23 cellular contexts compared by ENCODE assay signal in genomic region chr7:74356589-74357315, GRCh38.
DNase-seq lines count a peak whose midpoint lies in the region; ATAC-seq and TF ChIP-seq lines count a peak whose summit lies in the region.
"Had no signal": no experiment of that assay in that cellular context is flagged by ENCODE, and none has a peak within 500 bp of the region (broad histone marks: within the 10 kb centered on the region; RNA-seq: fewer than 3 reads in every experiment).

No MANE protein-coding gene starts in this region.

- ATAC-seq in GM23338 (peak; percentile 59), HG03520 (IDR thresholded peaks at IDR 0.05; ENCODE audit: unreplicated experiment) (no peak)
- ATAC-seq: activated CD8-positive, alpha-beta T cell treated with anti-CD3 and anti-CD28 coated beads for 36 hours; left lobe of liver; stimulated activated effector memory CD8-positive, alpha-beta T cell treated with anti-CD3 and anti-CD28 coated beads, Interleukin-12 subunit alpha, Interleukin-12 subunit beta, amount 100 ng/mL, for 72 hours had no signal

- H3K4me2 ChIP-seq in GM23338 (no peak overlapping the region), neuronal stem cell (ENCODE audit: insufficient read depth, low read length, poor library complexity, severe bottlenecking) (no peak overlapping the region)

- no CpG with 5 or more reads among the region's 10 CpGs for WGBS in neuronal stem cell (ENCODE audit: extremely low coverage in 2 of 2, insufficient read length in 2 of 2, insufficient replicate concordance in 1 of 2), 2 donors

- TF ChIP-seq CTCF in GM23338 (conservative IDR thresholded peaks at IDR 0.05; ENCODE audit: low read depth in 2 of 2): no peak

- H3K27ac Mint-ChIP-seq in GM23338: peak overlapping the region; percentile 43
- H3K27ac Mint-ChIP-seq: activated CD8-positive, alpha-beta T cell treated with anti-CD3 and anti-CD28 coated beads for 36 hours; CD4-positive, CD25-positive, alpha-beta regulatory T cell; IgD-negative memory B cell; nephron; stimulated activated effector memory CD8-positive, alpha-beta T cell treated with anti-CD3 and anti-CD28 coated beads, Interleukin-12 subunit alpha, Interleukin-12 subunit beta, amount 100 ng/mL, for 72 hours had no signal

- H3K4me1 ChIP-seq in GM23338 (ENCODE audit: insufficient read depth) (no peaks in the 10 kb centered on the region), neuronal stem cell (ENCODE audit: control insufficient read depth in 2 of 2, insufficient read depth in 1 of 2, low read depth in 1 of 2, low read length in 2 of 2) (no peaks in the 10 kb centered on the region)
- H3K4me1 ChIP-seq: breast epithelium, prostate gland had no signal

- H3K27me3 ChIP-seq in GM23338 (ENCODE audit: insufficient read depth) (no peaks in the 10 kb centered on the region), neuronal stem cell (ENCODE audit: control insufficient read depth in 3 of 3, insufficient read depth in 3 of 3, low read depth in 1 of 3, low read length in 3 of 3) (no peaks in the 10 kb centered on the region)
- H3K27me3 ChIP-seq: breast epithelium had no signal

- H3K27me3 Mint-ChIP-seq in GM23338 (ENCODE audit: insufficient read depth, low read depth, poor library complexity): peaks cover 2% of the 10 kb centered on the region
- H3K27me3 Mint-ChIP-seq: activated CD8-positive, alpha-beta T cell treated with anti-CD3 and anti-CD28 coated beads for 36 hours; CD4-positive, CD25-positive, alpha-beta regulatory T cell; IgD-negative memory B cell had no signal

- H4K8ac ChIP-seq in neuronal stem cell (ENCODE audit: low read depth, low read length): no peak overlapping the region

- H2BK5ac ChIP-seq in neuronal stem cell (ENCODE audit: low read length): no peak overlapping the region

- no peak overlapping the region for H2BK15ac ChIP-seq in neuronal stem cell (ENCODE audit: low read length)

- peaks cover 11% of the 10 kb centered on the region for H3K79me1 ChIP-seq in neuronal stem cell (ENCODE audit: low read depth, low read length)

- no peaks in the 10 kb centered on the region; the same call in 1 of the 2 replicates for H3K36me3 ChIP-seq in GM23338 (ENCODE audit: insufficient read depth)
- H3K36me3 ChIP-seq in neuronal stem cell (replicated peaks in 1 of 2; ENCODE audit: control insufficient read depth in 2 of 2, insufficient read depth in 2 of 2, low read length in 2 of 2): peaks cover 22 to 76% of the 10 kb centered on the region in 2 donors
- H3K36me3 ChIP-seq: breast epithelium, prostate gland had no signal

- H2AFZ ChIP-seq in GM23338: no peak overlapping the region
- H2AFZ ChIP-seq in neuronal stem cell (ENCODE audit: low read length): no peak overlapping the region

- H3F3A ChIP-seq in GM23338 (replicated peaks; ENCODE audit: low read depth): no peaks in the 10 kb centered on the region

- no peak overlapping the region for H4K91ac ChIP-seq in neuronal stem cell (ENCODE audit: low read depth, low read length, poor library complexity)

- H3K9me3 ChIP-seq in neuronal stem cell (replicated peaks in 1 of 2; ENCODE audit: control insufficient read depth in 2 of 2, insufficient read depth in 1 of 2, low read depth in 1 of 2, low read length in 2 of 2): peaks cover 0 to 2% of the 10 kb centered on the region in 2 donors
- H3K9me3 ChIP-seq: prostate gland had no signal

- no peak overlapping the region for H3K4ac ChIP-seq in neuronal stem cell (ENCODE audit: low read length)

- no peaks in the 10 kb centered on the region for H3K4me1 Mint-ChIP-seq in GM23338
- H3K4me1 Mint-ChIP-seq: CD4-positive, CD25-positive, alpha-beta regulatory T cell; IgD-negative memory B cell; nephron had no signal

- H3K4me3 ChIP-seq in GM23338 (no peak overlapping the region), neuronal stem cell (ENCODE audit: low read length in 2 of 2) (peak overlapping the region in 1 of 2 donors; percentile 35)
- H3K4me3 ChIP-seq: breast epithelium, prostate gland had no signal

- H3K9me3 Mint-ChIP-seq in GM23338: no peaks in the 10 kb centered on the region
- H3K9me3 Mint-ChIP-seq: activated CD8-positive, alpha-beta T cell treated with anti-CD3 and anti-CD28 coated beads for 36 hours; stimulated activated effector memory CD8-positive, alpha-beta T cell treated with anti-CD3 and anti-CD28 coated beads, Interleukin-12 subunit alpha, Interleukin-12 subunit beta, amount 100 ng/mL, for 72 hours had no signal

- H3K4me3 Mint-ChIP-seq in GM23338: no peak overlapping the region
- H3K4me3 Mint-ChIP-seq: activated CD8-positive, alpha-beta T cell treated with anti-CD3 and anti-CD28 coated beads for 36 hours; CD4-positive, CD25-positive, alpha-beta regulatory T cell; IgD-negative memory B cell; nephron; stimulated activated effector memory CD8-positive, alpha-beta T cell treated with anti-CD3 and anti-CD28 coated beads, Interleukin-12 subunit alpha, Interleukin-12 subunit beta, amount 100 ng/mL, for 72 hours had no signal

- no peak overlapping the region for H3K18ac ChIP-seq in neuronal stem cell (ENCODE audit: low read length)

- H3K23ac ChIP-seq in neuronal stem cell (ENCODE audit: low read depth, low read length, poor library complexity): peak overlapping the region; percentile 68

- H2AK5ac ChIP-seq in neuronal stem cell (ENCODE audit: low read depth, low read length): peak overlapping the region; percentile 56

- no peak overlapping the region for H2BK120ac ChIP-seq in neuronal stem cell (ENCODE audit: low read depth, low read length)

- H3K9me2 ChIP-seq in GM23338 (ENCODE audit: insufficient read depth): no peaks in the 10 kb centered on the region

- H3K27ac ChIP-seq in GM23338 (ENCODE audit: low read depth): no peak overlapping the region; the same call in 1 of the 2 replicates
- no peak overlapping the region for H3K27ac ChIP-seq in neuronal stem cell (replicated peaks; ENCODE audit: low read length)
- H3K27ac ChIP-seq: breast epithelium, prostate gland had no signal

- H3K36me3 Mint-ChIP-seq in GM23338 (ENCODE audit: low read depth): peaks cover 49% of the 10 kb centered on the region

- H3K79me2 ChIP-seq in GM23338 (replicated peaks; ENCODE audit: insufficient read depth): no peaks in the 10 kb centered on the region

- H4K20me1 ChIP-seq in GM23338 (replicated peaks; ENCODE audit: insufficient read depth): peaks cover 5% of the 10 kb centered on the region

- peak overlapping the region; percentile 30 for H3K9ac ChIP-seq in neuronal stem cell (ENCODE audit: low read depth, low read length, poor library complexity)

- H2BK12ac ChIP-seq in neuronal stem cell (ENCODE audit: low read length): no peak overlapping the region

- H3K14ac ChIP-seq in neuronal stem cell (ENCODE audit: low read length): no peak overlapping the region

- DNase-seq in GM23338 (ENCODE audit: low spot score): no peak
- DNase-seq in M059J (ENCODE audit: low read depth): peak; percentile 65
- peak; percentile 44 for DNase-seq in dermis blood vessel endothelial cell
- DNase-seq in neuronal stem cell (ENCODE audit: low spot score): no peak
- no peak for DNase-seq in NCI-H2196 treated with DMSO at 0.1 percent for 48 hours (lab: John Stamatoyannopoulos, UW; ENCODE audit: unreplicated experiment)
- DNase-seq in amniotic stem cell (lab: John Stamatoyannopoulos, UW): no peak
- DNase-seq: activated CD8-positive, alpha-beta T cell treated with anti-CD3 and anti-CD28 coated beads for 36 hours; activated gamma-delta T cell treated with Interleukin-2 at 50 U/mL for 16 hours; activated T-cell treated with anti-CD3 and anti-CD28 coated beads for 4 hours; CD4-positive, CD25-positive, alpha-beta regulatory T cell; GF-D8; head of caudate nucleus; NCI-H1436 treated with DMSO at 0.1 percent for 48 hours; NCI-H524 treated with DMSO at 0.1 percent for 48 hours; stimulated activated CD4-positive, alpha-beta T cell treated with anti-CD3 and anti-CD28 coated beads, Interleukin-2, amount 100 ng/mL, for 24 hours; T1000 had no signal

TF ChIP-seq in GM23338, 12 proteins besides CTCF, POLR2A, EP300 and RAD21 (continues in another document):
- no peak for TF ChIP-seq NANOG (IDR thresholded peaks at IDR 0.05; ENCODE audit: borderline replicate concordance)
- TF ChIP-seq EZH2 (IDR thresholded peaks at IDR 0.05; ENCODE audit: low read depth, unreplicated experiment): no peak
- no peak for TF ChIP-seq JUNB (IDR thresholded peaks at IDR 0.05; ENCODE audit: unreplicated experiment)
- TF ChIP-seq STAT1 (IDR thresholded peaks at IDR 0.05; ENCODE audit: unreplicated experiment): no peak
- no peak for TF ChIP-seq ETS1 (IDR thresholded peaks at IDR 0.05)
- TF ChIP-seq ZNF114 (CRISPR knock-in tag; IDR thresholded peaks at IDR 0.05): no peak
- no peak for TF ChIP-seq CREB1 (CRISPR knock-in tag; IDR thresholded peaks at IDR 0.05; ENCODE audit: low read depth)
- TF ChIP-seq ZNF331 (CRISPR knock-in tag; IDR thresholded peaks at IDR 0.05; ENCODE audit: low read depth): no peak
- TF ChIP-seq EZH2phosphoT487 (IDR thresholded peaks at IDR 0.05; ENCODE audit: unreplicated experiment): no peak
- no peak for TF ChIP-seq POLR2AphosphoS5 (IDR thresholded peaks at IDR 0.05; ENCODE audit: low read depth)

Comparison
In these comparisons a context has a peak if more than half of its experiments do, and no peak if none do; other contexts are left out.
1. DNase-seq: peak in M059J (single experiment) and dermis blood vessel endothelial cell (single experiment); none in GM23338 (single experiment), neuronal stem cell (single experiment), NCI-H2196 treated with DMSO at 0.1 percent for 48 hours (single experiment) and amniotic stem cell (single experiment).